9 cellular contexts compared by ENCODE assay signal in the genomic region with DNA sequence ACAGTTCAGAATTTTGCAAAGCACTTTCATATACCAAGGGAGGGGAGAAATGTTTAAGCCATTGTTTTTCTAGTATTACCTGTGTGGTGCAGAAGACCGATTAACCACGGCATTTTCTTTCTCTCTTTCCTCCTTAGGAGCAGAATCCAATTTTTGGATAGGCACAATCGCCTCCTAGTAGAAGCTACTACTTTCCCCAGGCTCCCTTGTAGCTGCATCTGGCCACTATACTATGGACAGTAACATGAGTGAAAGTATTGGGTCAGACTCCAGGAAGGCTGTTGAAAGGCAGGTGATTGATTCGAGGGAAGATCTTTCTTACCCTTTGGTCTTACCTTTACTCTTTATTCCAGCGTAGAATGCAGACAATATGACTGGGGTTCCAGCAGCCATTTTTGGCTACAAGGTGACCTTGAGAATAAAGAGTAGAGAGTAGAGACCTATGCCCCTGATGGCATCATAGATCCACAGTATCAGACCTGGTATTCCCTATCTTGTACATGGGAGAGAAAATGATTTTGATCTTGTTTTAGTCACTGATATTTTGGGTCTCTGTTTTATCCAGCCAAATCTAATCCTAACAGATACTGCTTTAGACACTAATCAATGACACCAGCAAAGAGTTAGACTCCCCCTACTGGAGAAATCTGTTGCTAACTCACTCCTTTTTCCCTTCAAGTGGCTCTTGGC.
DNase-seq lines count a peak whose midpoint lies in the region; ATAC-seq and TF ChIP-seq lines count a peak whose summit lies in the region.
"Had no signal": no experiment of that assay in that cellular context is flagged by ENCODE, and none has a peak within 500 bp of the region (broad histone marks: within the 10 kb centered on the region; RNA-seq: fewer than 3 reads in every experiment).

No MANE protein-coding gene starts in this region.

- H3K4me1 ChIP-seq in right lobe of liver = peaks cover 0 to 25% (median 8%) of the 10 kb centered on the region in 4 donors

- no peaks in the 10 kb centered on the region for H3K9me3 Mint-ChIP-seq in activated CD8-positive, alpha-beta memory T cell treated with anti-CD3 and anti-CD28 coated beads, Interleukin-2, amount 10 ng/mL, durations not matched to agents 7 days and 5 days (ENCODE audit: low read depth)
- H3K9me3 Mint-ChIP-seq in brain = no peaks in the 10 kb centered on the region
- H3K9me3 Mint-ChIP-seq: dendritic cell treated with granulocyte-macrophage colony-stimulating factor and Interleukin-4, amounts not matched to agents 40 ng/mL and 50 ng/mL, for 4 days had no signal

- intact Hi-C loops in right lobe of liver (cut with DNase I) = no loop called here

- no peaks in the 10 kb centered on the region for H3K9me3 ChIP-seq in right lobe of liver

- peak overlapping the region in 2 of 3 donors; percentile 5 to 54 for H3K27ac ChIP-seq in right lobe of liver

- H3K27ac Mint-ChIP-seq in activated CD8-positive, alpha-beta memory T cell treated with anti-CD3 and anti-CD28 coated beads, Interleukin-2, amount 10 ng/mL, durations not matched to agents 7 days and 5 days = peak overlapping the region; percentile 34
- no peak overlapping the region for H3K27ac Mint-ChIP-seq in brain
- H3K27ac Mint-ChIP-seq: dendritic cell treated with granulocyte-macrophage colony-stimulating factor and Interleukin-4, amounts not matched to agents 40 ng/mL and 50 ng/mL, for 4 days had no signal

- TF ChIP-seq CTCF in brain (conservative IDR thresholded peaks at IDR 0.05) = peak; percentile 63 to 71
- TF ChIP-seq CTCF in right lobe of liver (IDR thresholded peaks at IDR 0.05) = peak; percentile 69 to 76 (median 71)

- no peak overlapping the region for H3K4me3 ChIP-seq in right lobe of liver

- peak; percentile 87 for ATAC-seq in activated CD8-positive, alpha-beta memory T cell treated with anti-CD3 and anti-CD28 coated beads, Interleukin-2, amount 10 ng/mL, durations not matched to agents 7 days and 5 days
- ATAC-seq in HG02759 (IDR thresholded peaks at IDR 0.05; ENCODE audit: unreplicated experiment) (peak; percentile 63), right lobe of liver (peak; percentile 77 to 85 (median 80)), HG03045 (IDR thresholded peaks at IDR 0.05; ENCODE audit: unreplicated experiment) (no peak)

- H3K27me3 Mint-ChIP-seq in activated CD8-positive, alpha-beta memory T cell treated with anti-CD3 and anti-CD28 coated beads, Interleukin-2, amount 10 ng/mL, durations not matched to agents 7 days and 5 days = no peaks in the 10 kb centered on the region
- no peaks in the 10 kb centered on the region for H3K27me3 Mint-ChIP-seq in brain
- H3K27me3 Mint-ChIP-seq: dendritic cell treated with granulocyte-macrophage colony-stimulating factor and Interleukin-4, amounts not matched to agents 40 ng/mL and 50 ng/mL, for 4 days had no signal

- H3K27me3 ChIP-seq in right lobe of liver = no peaks in the 10 kb centered on the region

- no peak for TF ChIP-seq POLR2A in right lobe of liver (IDR thresholded peaks at IDR 0.05)

- 70% methylated on average over 5 of the region's 5 CpGs for WGBS in right lobe of liver (ENCODE audit: insufficient coverage, low coverage, low lambda C conversion rate, missing lambda C conversion rate)

- H3K4me3 Mint-ChIP-seq in activated CD8-positive, alpha-beta memory T cell treated with anti-CD3 and anti-CD28 coated beads, Interleukin-2, amount 10 ng/mL, durations not matched to agents 7 days and 5 days = no peak overlapping the region
- H3K4me3 Mint-ChIP-seq in brain = no peak overlapping the region
- H3K4me3 Mint-ChIP-seq: dendritic cell treated with granulocyte-macrophage colony-stimulating factor and Interleukin-4, amounts not matched to agents 40 ng/mL and 50 ng/mL, for 4 days had no signal

- DNase-seq in activated CD8-positive, alpha-beta memory T cell treated with anti-CD3 and anti-CD28 coated beads, Interleukin-2, amount 10 ng/mL, durations not matched to agents 7 days and 5 days = no peak
- no peak for DNase-seq in activated CD8-positive, alpha-beta memory T cell treated with anti-CD3 and anti-CD28 coated beads, Interleukin-2, amount 50 U/mL, for 48 hours
- peak; percentile 25 to 76 for DNase-seq in NCI-H526 (lab: John Stamatoyannopoulos, UW)
- no peak for DNase-seq in right lobe of liver
- no peak for DNase-seq in mesenteric fat pad (ENCODE audit: low spot score)

- H3K36me3 Mint-ChIP-seq in activated CD8-positive, alpha-beta memory T cell treated with anti-CD3 and anti-CD28 coated beads, Interleukin-2, amount 10 ng/mL, durations not matched to agents 7 days and 5 days = no peaks in the 10 kb centered on the region
- no peaks in the 10 kb centered on the region for H3K36me3 Mint-ChIP-seq in brain

- CTCF ChIA-PET in activated CD8-positive, alpha-beta memory T cell treated with anti-CD3 and anti-CD28 coated beads, Interleukin-2, amount 10 ng/mL, durations not matched to agents 7 days and 5 days (lab: Charles Lee) = interaction anchor here (0.8 to 3.1 kb wide), 10 partner anchors 9 to 162 kb away, joined by 3 to 14 read pairs (median 4); no protein-coding TSS in a partner anchor

- no peaks in the 10 kb centered on the region for H3K36me3 ChIP-seq in right lobe of liver

- peaks cover 15% of the 10 kb centered on the region for H3K4me1 Mint-ChIP-seq in activated CD8-positive, alpha-beta memory T cell treated with anti-CD3 and anti-CD28 coated beads, Interleukin-2, amount 10 ng/mL, durations not matched to agents 7 days and 5 days
- H3K4me1 Mint-ChIP-seq in brain = no peaks in the 10 kb centered on the region

Comparison
In these comparisons a context has a peak if more than half of its experiments do, and no peak if none do; other contexts are left out.
1. DNase-seq: peak in NCI-H526 (2 of 2); none in activated CD8-positive, alpha-beta memory T cell treated with anti-CD3 and anti-CD28 coated beads, Interleukin-2, amount 10 ng/mL, durations not matched to agents 7 days and 5 days (single experiment), activated CD8-positive, alpha-beta memory T cell treated with anti-CD3 and anti-CD28 coated beads, Interleukin-2, amount 50 U/mL, for 48 hours (single experiment), right lobe of liver (0 of 3) and mesenteric fat pad (single experiment).